ENCODE assay signal across 12 cellular contexts in the genomic region with DNA sequence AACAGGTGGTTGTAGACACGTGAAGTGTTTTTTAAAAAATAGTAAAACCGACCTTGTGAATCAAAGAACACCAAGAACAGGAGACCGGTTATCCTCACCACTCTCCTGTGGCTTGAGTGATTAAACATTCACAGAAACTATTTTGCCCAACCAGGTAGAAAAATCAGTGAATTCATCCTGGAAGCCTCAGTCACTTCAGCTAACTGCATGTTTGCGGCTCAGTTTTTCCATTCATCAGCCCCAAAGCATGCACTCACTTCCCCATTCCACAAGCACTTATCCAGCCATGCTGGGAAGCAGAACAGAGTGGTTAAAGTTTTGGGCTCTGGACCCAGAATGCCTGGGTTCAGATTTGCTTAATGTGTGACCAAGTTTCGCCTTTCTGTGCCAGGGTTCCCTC. TPM values are rescaled to one million over a fixed set of nuclear protein-coding genes. Genes with fewer than 3 reads are reported as not detected.
DNase-seq lines count a peak whose midpoint lies in the region; ATAC-seq and TF ChIP-seq lines count a peak whose summit lies in the region.
"Had no signal": no experiment of that assay in that cellular context is flagged by ENCODE, and none has a peak within 500 bp of the region (broad histone marks: within the 10 kb centered on the region; RNA-seq: fewer than 3 reads in every experiment).

No MANE protein-coding gene starts in this region.

- H3K27ac ChIP-seq in WERI-Rb-1: no peak overlapping the region

- TF ChIP-seq CTCF in WERI-Rb-1 (IDR thresholded peaks at IDR 0.05; ENCODE audit: low read depth, low read length) (no peak), type B pancreatic cell (conservative IDR thresholded peaks at IDR 0.05) (no peak)

- H3K27ac Mint-ChIP-seq in activated naive CD8-positive, alpha-beta T cell: no peak overlapping the region
- H3K27ac Mint-ChIP-seq in activated naive CD8-positive, alpha-beta T cell treated with anti-CD3 and anti-CD28 coated beads, Interleukin-2, amount 50 U/mL, for 24 hours: no peak overlapping the region
- no peak overlapping the region for H3K27ac Mint-ChIP-seq in type B pancreatic cell
- H3K27ac Mint-ChIP-seq: CD8-positive, alpha-beta T cell had no signal

- H3K4me1 Mint-ChIP-seq in activated naive CD8-positive, alpha-beta T cell (ENCODE audit: low read depth): peaks cover 5% of the 10 kb centered on the region
- peaks cover 2% of the 10 kb centered on the region for H3K4me1 Mint-ChIP-seq in activated naive CD8-positive, alpha-beta T cell treated with anti-CD3 and anti-CD28 coated beads, Interleukin-2, amount 50 U/mL, for 24 hours
- peaks cover 17% of the 10 kb centered on the region for H3K4me1 Mint-ChIP-seq in type B pancreatic cell (ENCODE audit: unreplicated experiment)

- H3K9me3 Mint-ChIP-seq in activated naive CD8-positive, alpha-beta T cell (ENCODE audit: low read depth): no peaks in the 10 kb centered on the region
- H3K9me3 Mint-ChIP-seq in activated naive CD8-positive, alpha-beta T cell treated with anti-CD3 and anti-CD28 coated beads, Interleukin-2, amount 50 U/mL, for 24 hours: no peaks in the 10 kb centered on the region
- H3K9me3 Mint-ChIP-seq in type B pancreatic cell: no peaks in the 10 kb centered on the region
- H3K9me3 Mint-ChIP-seq: CD8-positive, alpha-beta T cell had no signal

- peak overlapping the region; percentile 20 for H3K4me3 Mint-ChIP-seq in activated naive CD8-positive, alpha-beta T cell
- H3K4me3 Mint-ChIP-seq in activated naive CD8-positive, alpha-beta T cell treated with anti-CD3 and anti-CD28 coated beads, Interleukin-2, amount 50 U/mL, for 24 hours: no peak overlapping the region
- peak overlapping the region; percentile 75 for H3K4me3 Mint-ChIP-seq in type B pancreatic cell
- H3K4me3 Mint-ChIP-seq: CD8-positive, alpha-beta T cell had no signal

- no peak for ATAC-seq in activated naive CD8-positive, alpha-beta T cell treated with anti-CD3 and anti-CD28 coated beads, Interleukin-2, amount 50 U/mL, for 24 hours
- ATAC-seq: CD8-positive, alpha-beta T cell had no signal

- peaks cover 2% of the 10 kb centered on the region for H3K36me3 Mint-ChIP-seq in activated naive CD8-positive, alpha-beta T cell
- H3K36me3 Mint-ChIP-seq in activated naive CD8-positive, alpha-beta T cell treated with anti-CD3 and anti-CD28 coated beads, Interleukin-2, amount 50 U/mL, for 24 hours (ENCODE audit: low read depth): no peaks in the 10 kb centered on the region
- H3K36me3 Mint-ChIP-seq in type B pancreatic cell: peaks cover 4% of the 10 kb centered on the region
- H3K36me3 Mint-ChIP-seq: CD8-positive, alpha-beta T cell had no signal

- H3K27me3 ChIP-seq in WERI-Rb-1 (ENCODE audit: insufficient read depth, low read depth, severe bottlenecking): no peaks in the 10 kb centered on the region

- H3K9me3 ChIP-seq in WERI-Rb-1 (ENCODE audit: severe bottlenecking): no peaks in the 10 kb centered on the region

- peaks cover 14% of the 10 kb centered on the region for H3K27me3 Mint-ChIP-seq in activated naive CD8-positive, alpha-beta T cell
- H3K27me3 Mint-ChIP-seq in activated naive CD8-positive, alpha-beta T cell treated with anti-CD3 and anti-CD28 coated beads, Interleukin-2, amount 50 U/mL, for 24 hours: peaks cover 36% of the 10 kb centered on the region
- peaks cover 51% of the 10 kb centered on the region for H3K27me3 Mint-ChIP-seq in type B pancreatic cell

- H3K4me3 ChIP-seq in WERI-Rb-1 (ENCODE audit: low read depth, low read length): peak overlapping the region; percentile 32
- peak overlapping the region; percentile 34 for H3K4me3 ChIP-seq in iPS-11a (ENCODE audit: low read depth, low read length)

- H3K36me3 ChIP-seq in WERI-Rb-1: no peaks in the 10 kb centered on the region

- no peak for DNase-seq in activated naive CD8-positive, alpha-beta T cell treated with anti-CD3 and anti-CD28 coated beads, Interleukin-2, amount 50 U/mL, for 24 hours
- DNase-seq in WERI-Rb-1 (no peak), type B pancreatic cell (ENCODE audit: extremely low spot score, unreplicated experiment) (no peak), DMS 273 treated with DMSO at 0.1 percent for 48 hours (lab: John Stamatoyannopoulos, UW) (no peak), NCI-H1092 treated with DMSO at 0.1 percent for 48 hours (lab: John Stamatoyannopoulos, UW) (no peak), AML-193 (lab: John Stamatoyannopoulos, UW) (no peak)
- DNase-seq: activated CD4-positive, alpha-beta T cell treated with anti-CD3 and anti-CD28 coated beads for 48 hours; CD8-positive, alpha-beta T cell; NCI-H748 treated with DMSO at 0.1 percent for 48 hours had no signal

RNA-seq across cellular contexts. Expression of gene LRRN4, which starts 2.4 kb away (rescaled TPM):
- total RNA-seq in type B pancreatic cell (ENCODE audit: low replicate concordance): 9.9 and 12.5 TPM in 2 replicates
- total RNA-seq: CD8-positive, alpha-beta T cell; myocyte had no signal

RNA-seq across cellular contexts. Expression of gene CRLS1, which starts 45.6 kb away (rescaled TPM):
- 43.6 and 45.0 TPM in 2 replicates for total RNA-seq in type B pancreatic cell (ENCODE audit: low replicate concordance)
